ENCODE assay signal across 1 cellular context in genomic region chr20:59146801-59147118, GRCh38.
TF ChIP-seq lines count a peak whose summit lies in the region.

No MANE protein-coding gene starts in this region.

TF ChIP-seq in HepG2, 621 proteins besides CTCF, POLR2A, EP300 and RAD21 (continued from another document):
- no peak for TF ChIP-seq ZBTB4 (CRISPR knock-in tag; IDR thresholded peaks at IDR 0.05; ENCODE audit: borderline replicate concordance)
- TF ChIP-seq YEATS4 (CRISPR knock-in tag; IDR thresholded peaks at IDR 0.05; ENCODE audit: borderline replicate concordance) = no peak
- TF ChIP-seq AHDC1 (CRISPR knock-in tag; IDR thresholded peaks at IDR 0.05; ENCODE audit: borderline replicate concordance) = no peak
- no peak for TF ChIP-seq ZNF468 (CRISPR knock-in tag; IDR thresholded peaks at IDR 0.05)
- no peak for TF ChIP-seq ZNF383 (CRISPR knock-in tag; IDR thresholded peaks at IDR 0.05; ENCODE audit: borderline replicate concordance)
- TF ChIP-seq KLF12 (CRISPR knock-in tag; IDR thresholded peaks at IDR 0.05; ENCODE audit: borderline replicate concordance) = no peak
- TF ChIP-seq ZNF446 (CRISPR knock-in tag; IDR thresholded peaks at IDR 0.05) = no peak
- TF ChIP-seq PAWR (CRISPR knock-in tag; IDR thresholded peaks at IDR 0.05; ENCODE audit: borderline replicate concordance) = no peak
- no peak for TF ChIP-seq EEA1 (CRISPR knock-in tag; IDR thresholded peaks at IDR 0.05; ENCODE audit: borderline replicate concordance)
- TF ChIP-seq ZNF547 (CRISPR knock-in tag; IDR thresholded peaks at IDR 0.05) = no peak
- TF ChIP-seq SMAD3 (CRISPR knock-in tag; IDR thresholded peaks at IDR 0.05) = no peak
TF ChIP-seq in HepG2: peak in this region for 0.
